Comparison of ENCODE assay signal across 11 cellular contexts in genomic region chr6:157376706-157377230, GRCh38.
A peak's percentile ranks its signal among the peaks of the same experiment; 100 is the strongest.
DNase-seq lines count a peak whose midpoint lies in the region; TF ChIP-seq lines count a peak whose summit lies in the region.
"Had no signal": no experiment of that assay in that cellular context is flagged by ENCODE, and none has a peak within 500 bp of the region (broad histone marks: within the 10 kb centered on the region; RNA-seq: fewer than 3 reads in every experiment).

No MANE protein-coding gene starts in this region.

- DNase-seq in NCI-H1105 treated with DMSO at 0.1 percent for 48 hours (lab: John Stamatoyannopoulos, UW) (peak; percentile 22), NCI-H1105 (lab: John Stamatoyannopoulos, UW) (no peak), NCI-H1417 (lab: John Stamatoyannopoulos, UW) (peak; percentile 28 to 84 (median 39)), NCI-H748 treated with DMSO at 0.1 percent for 48 hours (lab: John Stamatoyannopoulos, UW) (peak; percentile 49), iris pigment epithelial cell (ENCODE audit: low read depth) (peak; percentile 4), erythroblast (lab: John Stamatoyannopoulos, UW) (no peak), D341Med (ENCODE audit: low spot score) (no peak), T-helper 9 cell (no peak)
- DNase-seq: activated effector memory CD4-positive, alpha-beta T cell treated with Interleukin-2 at 50 U/mL for 16 hours; stimulated activated CD4-positive, alpha-beta T cell treated with anti-CD3 and anti-CD28 coated beads, Interleukin-12 subunit alpha, Interleukin-12 subunit beta, amount 100 ng/mL, for 4 hours; T-helper 17 cell had no signal

- TF ChIP-seq POLR2A in erythroblast (IDR thresholded peaks at IDR 0.05; ENCODE audit: low read length), result no peak

Comparison
In these comparisons a context has a peak if more than half of its experiments do, and no peak if none do; other contexts are left out.
1. DNase-seq: peak in NCI-H1105 treated with DMSO at 0.1 percent for 48 hours (single experiment), NCI-H1417 (3 of 3), NCI-H748 treated with DMSO at 0.1 percent for 48 hours (single experiment) and iris pigment epithelial cell (single experiment); none in NCI-H1105 (single experiment), erythroblast (0 of 2), D341Med (single experiment) and T-helper 9 cell (single experiment).